ENCODE assay signal across 30 cellular contexts in the genomic region with DNA sequence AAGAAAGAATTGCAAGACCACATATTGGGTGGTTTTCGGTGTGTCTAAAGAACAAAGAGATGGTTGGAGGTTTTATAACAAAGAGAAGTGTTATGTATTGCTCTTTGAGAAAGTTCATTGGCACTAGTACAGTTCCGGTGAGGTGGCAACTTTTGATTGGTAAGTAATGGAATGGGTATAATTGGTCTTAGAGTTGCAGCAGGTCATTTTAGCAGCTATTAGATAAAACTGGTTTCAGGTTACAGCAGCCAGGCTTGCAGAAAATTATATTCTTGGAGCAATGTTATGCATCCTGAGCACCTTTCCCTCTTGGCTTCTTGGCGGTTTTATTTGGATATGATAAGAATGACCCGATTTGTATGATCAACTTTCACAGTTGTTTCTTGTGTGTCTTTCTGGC. TPM values are rescaled to one million over a fixed set of nuclear protein-coding genes. Genes with fewer than 3 reads are reported as not detected.
"Had no signal": no experiment of that assay in that cellular context is flagged by ENCODE, and none has a peak within 500 bp of the region (broad histone marks: within the 10 kb centered on the region; RNA-seq: fewer than 3 reads in every experiment).

No MANE protein-coding gene starts in this region.

- H3K27ac ChIP-seq: brain microvascular endothelial cell, heart right ventricle, lower lobe of right lung, skin epidermis, thoracic aorta, VCaP had no signal

- H3K9me3 ChIP-seq: heart right ventricle, lower lobe of right lung, thoracic aorta had no signal

- H3K36me3 ChIP-seq: brain microvascular endothelial cell, heart right ventricle, lower lobe of right lung, thoracic aorta had no signal

- H3K27me3 ChIP-seq: brain microvascular endothelial cell had no signal

- DNase-seq: activated CD4-positive, alpha-beta T cell treated with anti-CD3 and anti-CD28 coated beads for 4 hours; activated CD4-positive, alpha-beta T cell treated with anti-CD3 and anti-CD28 coated beads, Interleukin-2, amount 50 U/mL, for 4 hours; activated naive CD4-positive, alpha-beta T cell; activated T-cell treated with anti-CD3 and anti-CD28 coated beads for 4 hours; activated T-cell treated with anti-CD3 and anti-CD28 coated beads, Interleukin-2, amount 50 U/mL, for 72 hours; aorta; brain microvascular endothelial cell; heart right ventricle; kidney glomerular epithelial cell; lower lobe of right lung; mesenchymal stem cell; stimulated activated CD4-positive, alpha-beta T cell treated with anti-CD3 and anti-CD28 coated beads, Interleukin-12 subunit alpha, Interleukin-12 subunit beta, amount 100 ng/mL, for 4 hours; stimulated activated CD4-positive, alpha-beta T cell treated with anti-CD3 and anti-CD28 coated beads, Interleukin-4, amount 100 ng/mL, for 1 hour; stimulated activated naive CD8-positive, alpha-beta T cell treated with anti-CD3 and anti-CD28 coated beads, Interleukin-15, Interleukin-2, amounts not matched to agents 100 U/mL and 50 U/mL, for 24 hours; T-helper 9 cell; trophoblast cell had no signal

- H3K4me3 ChIP-seq: heart right ventricle, lower lobe of right lung, skin epidermis, thoracic aorta had no signal

RNA-seq across cellular contexts. Expression of a gene that starts 12.3 kb away (rescaled TPM):
- total RNA-seq: activated T-cell treated with anti-CD3 and anti-CD28 coated beads, Interleukin-2, amount 50 U/mL, for 72 hours; aorta; cardiac septum; chondrocyte; endothelial cell of umbilical vein; glomerular endothelial cell; heart right ventricle; left lobe of liver; mononuclear cell; natural killer cell treated with Interleukin-12 subunit alpha and Interleukin-12 subunit beta and Interleukin-15 and Interleukin-18, amount 100 ng/mL, for 72 hours; osteocyte; posterior vena cava; sciatic nerve; subcutaneous adipose tissue; thoracic aorta had no signal

RNA-seq across cellular contexts. Expression of a gene that starts 26.6 kb away (rescaled TPM):
- total RNA-seq: activated T-cell treated with anti-CD3 and anti-CD28 coated beads, Interleukin-2, amount 50 U/mL, for 72 hours had no signal
